9 cellular contexts compared by ENCODE assay signal in the genomic region with DNA sequence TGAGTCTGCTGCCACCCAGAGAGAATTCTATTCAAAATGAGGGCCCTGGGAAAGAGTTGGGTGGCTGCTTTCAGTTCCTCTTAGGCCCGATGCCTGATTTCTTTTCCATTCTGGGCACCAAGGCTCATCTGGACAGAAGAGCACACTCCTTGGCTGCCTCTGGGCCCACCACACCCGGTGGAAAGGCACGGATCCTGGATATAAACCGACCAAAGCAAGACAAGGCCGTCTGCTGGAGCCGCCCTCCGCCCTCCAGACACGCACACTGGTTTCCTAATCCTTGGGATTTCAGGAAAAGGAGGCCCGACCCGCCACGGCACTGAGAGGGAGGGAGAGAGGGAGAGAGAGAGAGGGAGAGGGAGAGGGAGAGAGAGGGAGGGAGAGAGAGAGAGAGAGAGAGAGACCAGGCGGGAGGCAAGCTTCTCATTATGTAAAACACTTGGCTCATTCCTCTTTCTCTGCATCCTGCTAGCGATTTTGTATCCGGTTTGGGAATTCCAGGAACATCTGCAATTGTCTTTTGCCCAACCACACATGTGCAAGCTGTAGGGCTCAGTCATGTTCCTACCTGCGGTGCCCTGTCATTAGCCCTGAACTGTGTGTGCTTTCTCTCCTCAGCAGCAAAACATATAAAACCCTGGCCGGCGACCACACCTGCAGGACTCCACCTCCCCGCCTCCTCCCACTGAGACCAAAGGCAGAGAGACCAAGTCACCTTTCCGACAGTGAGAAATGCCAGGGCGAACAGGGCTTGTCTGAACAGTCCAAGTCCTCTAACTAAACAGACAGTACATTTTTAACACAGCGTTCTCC.
DNase-seq lines count a peak whose midpoint lies in the region; TF ChIP-seq lines count a peak whose summit lies in the region.
"Had no signal": no experiment of that assay in that cellular context is flagged by ENCODE, and none has a peak within 500 bp of the region (broad histone marks: within the 10 kb centered on the region; RNA-seq: fewer than 3 reads in every experiment).

No MANE protein-coding gene starts in this region.

- H3K27ac Mint-ChIP-seq in endodermal cell, result no peak overlapping the region
- H3K27ac Mint-ChIP-seq in activated naive CD8-positive, alpha-beta T cell treated with anti-CD3 and anti-CD28 coated beads for 36 hours, result no peak overlapping the region

- no peaks in the 10 kb centered on the region for H3K79me1 ChIP-seq in mesendoderm (ENCODE audit: low read length)

- peak overlapping the region; percentile 43 for H3K56ac ChIP-seq in mesendoderm (ENCODE audit: low read length)

- H3K4me1 Mint-ChIP-seq in endodermal cell, result peaks cover 7% of the 10 kb centered on the region
- H3K4me1 Mint-ChIP-seq in activated naive CD8-positive, alpha-beta T cell treated with anti-CD3 and anti-CD28 coated beads for 36 hours, result peaks cover 2% of the 10 kb centered on the region

- H3K36me3 Mint-ChIP-seq in endodermal cell (ENCODE audit: low read depth), result no peaks in the 10 kb centered on the region
- no peaks in the 10 kb centered on the region for H3K36me3 Mint-ChIP-seq in activated naive CD8-positive, alpha-beta T cell treated with anti-CD3 and anti-CD28 coated beads for 36 hours

- H3K4me3 ChIP-seq in AG10803 (ENCODE audit: low read length) (no peak overlapping the region), endodermal cell (ENCODE audit: low read length) (no peak overlapping the region), mesendoderm (ENCODE audit: low read length) (no peak overlapping the region)

- no peak overlapping the region for H4K5ac ChIP-seq in mesendoderm (ENCODE audit: low read length)

- no peaks in the 10 kb centered on the region for H3K79me2 ChIP-seq in mesendoderm (ENCODE audit: control insufficient read depth, insufficient read depth, low read length)

- H3K9ac ChIP-seq in endodermal cell (ENCODE audit: extremely low read depth, low read length, poor library complexity, severe bottlenecking), result no peak overlapping the region
- H3K9ac ChIP-seq in mesendoderm (ENCODE audit: low read length), result no peak overlapping the region

- no peak overlapping the region for H4K8ac ChIP-seq in mesendoderm (ENCODE audit: low read depth, low read length)

- H2BK15ac ChIP-seq in mesendoderm (replicated peaks; ENCODE audit: low read depth), result no peak overlapping the region

- H2AK5ac ChIP-seq in mesendoderm (ENCODE audit: low read length), result no peak overlapping the region

- peaks cover 23% of the 10 kb centered on the region for H3K27me3 Mint-ChIP-seq in endodermal cell (ENCODE audit: insufficient read depth)
- H3K27me3 Mint-ChIP-seq in activated naive CD8-positive, alpha-beta T cell treated with anti-CD3 and anti-CD28 coated beads for 36 hours, result peaks cover 7% of the 10 kb centered on the region

- no peak overlapping the region for H2BK5ac ChIP-seq in mesendoderm (ENCODE audit: low read length)

- peaks cover 5% of the 10 kb centered on the region for H3K9me3 Mint-ChIP-seq in endodermal cell
- no peaks in the 10 kb centered on the region for H3K9me3 Mint-ChIP-seq in activated naive CD8-positive, alpha-beta T cell treated with anti-CD3 and anti-CD28 coated beads for 36 hours

- H3K4ac ChIP-seq in mesendoderm (ENCODE audit: low read depth, low read length), result no peak overlapping the region

- no peaks in the 10 kb centered on the region for H3K36me3 ChIP-seq in endodermal cell (ENCODE audit: control insufficient read depth, insufficient read depth, low read length)
- no peaks in the 10 kb centered on the region for H3K36me3 ChIP-seq in mesendoderm (ENCODE audit: control insufficient read depth, insufficient read depth, low read length)

- H3K23ac ChIP-seq in mesendoderm (ENCODE audit: low read length), result no peak overlapping the region

- TF ChIP-seq CTCF in AG10803 (conservative IDR thresholded peaks at IDR 0.05; ENCODE audit: low read length) (no peak), endodermal cell (conservative IDR thresholded peaks at IDR 0.05) (no peak)

- no peak overlapping the region for H3K4me3 Mint-ChIP-seq in endodermal cell
- no peak overlapping the region for H3K4me3 Mint-ChIP-seq in activated naive CD8-positive, alpha-beta T cell treated with anti-CD3 and anti-CD28 coated beads for 36 hours

- no peak overlapping the region for H3K18ac ChIP-seq in mesendoderm (ENCODE audit: low read length)

- H3K27me3 ChIP-seq in endodermal cell (ENCODE audit: control insufficient read depth, insufficient read depth, low read length, poor library complexity, severe bottlenecking) (peaks cover 10% of the 10 kb centered on the region), mesendoderm (ENCODE audit: insufficient read depth, low read length, poor library complexity) (no peaks in the 10 kb centered on the region)

- H3K4me1 ChIP-seq in endodermal cell (ENCODE audit: control insufficient read depth, insufficient read depth, low read length) (no peaks in the 10 kb centered on the region), mesendoderm (ENCODE audit: control insufficient read depth, low read depth, low read length) (no peaks in the 10 kb centered on the region)

- WGBS in endodermal cell (ENCODE audit: insufficient coverage in 1 of 2, insufficient read length in 1 of 2), 2 experiments, result 59% methylated on average over 6 to 20 of the region's 21 CpGs
- no CpG with 5 or more reads among the region's 21 CpGs for WGBS in mesendoderm (ENCODE audit: extremely low coverage, insufficient coverage, low lambda C conversion rate)

- H2BK120ac ChIP-seq in mesendoderm (ENCODE audit: low read depth, low read length), result no peak overlapping the region

- DNase-seq in AG10803 (ENCODE audit: low read depth), result peak; percentile 81
- peak; percentile 21 for DNase-seq in NCI-H1694 treated with DMSO at 0.1 percent for 48 hours (lab: John Stamatoyannopoulos, UW)
- DNase-seq in endodermal cell, result peak; percentile 70
- DNase-seq in mesendoderm, result peak; percentile 66
- DNase-seq in activated naive CD8-positive, alpha-beta T cell treated with anti-CD3 and anti-CD28 coated beads for 36 hours, result no peak
- DNase-seq in CD1c-positive myeloid dendritic cell (ENCODE audit: extremely low spot score), result no peak
- DNase-seq in H4 (ENCODE audit: low spot score), result no peak
- DNase-seq in putamen (ENCODE audit: low spot score), result no peak
- DNase-seq: amniotic stem cell had no signal

- H3K4me2 ChIP-seq in mesendoderm (ENCODE audit: low read length), result no peak overlapping the region

- H3K27ac ChIP-seq in endodermal cell (ENCODE audit: low read depth, low read length) (no peak overlapping the region), mesendoderm (ENCODE audit: low read depth, low read length) (no peak overlapping the region)

- no peaks in the 10 kb centered on the region for H3K9me3 ChIP-seq in endodermal cell (ENCODE audit: control insufficient read depth, low read length)

Comparison
In these comparisons a context has a peak if more than half of its experiments do, and no peak if none do; other contexts are left out.
1. DNase-seq: peak in AG10803 (single experiment), NCI-H1694 treated with DMSO at 0.1 percent for 48 hours (single experiment), endodermal cell (single experiment) and mesendoderm (single experiment); none in activated naive CD8-positive, alpha-beta T cell treated with anti-CD3 and anti-CD28 coated beads for 36 hours (single experiment), CD1c-positive myeloid dendritic cell (single experiment), H4 (single experiment) and putamen (single experiment).